ENCODE assay signal across 32 cellular contexts in the genomic region with DNA sequence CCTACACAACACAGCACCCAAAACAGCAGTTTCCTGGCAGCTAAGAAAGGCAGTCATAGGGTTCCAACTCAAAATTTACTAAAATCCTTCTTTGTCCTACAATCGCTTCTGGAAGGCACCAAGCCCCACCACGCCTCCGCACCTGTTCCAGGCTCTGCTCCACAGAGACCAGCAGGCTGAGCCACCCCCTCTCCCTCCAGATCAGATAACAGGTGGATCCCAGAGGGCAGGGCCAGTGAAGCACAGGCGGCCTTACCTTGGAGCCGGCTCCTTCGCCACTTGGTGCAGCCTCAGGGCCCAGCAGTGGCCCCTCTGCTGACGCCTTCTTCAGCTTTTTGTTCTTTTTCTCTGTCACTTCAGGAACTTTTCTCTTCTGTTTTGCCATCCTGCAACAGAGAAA. TPM values are rescaled to one million over a fixed set of nuclear protein-coding genes. Genes with fewer than 3 reads are reported as not detected.
"Had no signal": no experiment of that assay in that cellular context is flagged by ENCODE, and none has a peak within 500 bp of the region (broad histone marks: within the 10 kb centered on the region; RNA-seq: fewer than 3 reads in every experiment).

No MANE protein-coding gene starts in this region.

- H2AFZ ChIP-seq: hepatocyte had no signal

- ATAC-seq: activated CD4-positive, CD25-positive, alpha-beta regulatory T cell treated with anti-CD3 and anti-CD28 coated beads, Interleukin-2, amount 50 U/mL, for 24 hours; activated naive CD4-positive, alpha-beta T cell treated with anti-CD3 and anti-CD28 coated beads, Interleukin-2, amount 50 U/mL, for 72 hours; body of pancreas; gastrocnemius medialis; left cardiac atrium; naive thymus-derived CD8-positive, alpha-beta T cell; right lobe of liver; stimulated activated naive B cell treated with anti-CD40 and anti-IgM and Interleukin-4, amounts not matched to agents 10 μg/mL and 1 μg/mL and 100 μg/mL, for 72 hours; T-helper 17 cell had no signal

- H3K9me3 ChIP-seq: body of pancreas, gastrocnemius medialis, neutrophil, right lobe of liver, stomach, thyroid gland, upper lobe of left lung had no signal

- H3K4me2 ChIP-seq: hepatocyte had no signal

- H3K27ac Mint-ChIP-seq: activated CD4-positive, alpha-beta memory T cell treated with anti-CD3 and anti-CD28 coated beads for 36 hours; activated naive CD4-positive, alpha-beta T cell treated with anti-CD3 and anti-CD28 coated beads, Interleukin-2, amount 50 U/mL, for 72 hours; activated T-cell treated with anti-CD3 and anti-CD28 coated beads, Interleukin-2, amount 50 U/mL, for 24 hours; memory B cell; progenitor cell of endocrine pancreas; stimulated activated naive B cell treated with anti-CD40 and anti-IgM and Interleukin-4, amounts not matched to agents 10 μg/mL and 1 μg/mL and 100 μg/mL, for 72 hours; T-helper 17 cell had no signal

- DNase-seq: activated CD4-positive, alpha-beta memory T cell treated with anti-CD3 and anti-CD28 coated beads for 36 hours; activated CD4-positive, alpha-beta T cell treated with anti-CD3 and anti-CD28 coated beads for 48 hours; activated CD8-positive, alpha-beta memory T cell treated with anti-CD3 and anti-CD28 coated beads, Interleukin-2, amount 50 U/mL, for 48 hours; activated T-cell treated with anti-CD3 and anti-CD28 coated beads, Interleukin-2, amount 50 U/mL, for 24 hours; anterior cingulate cortex; body of pancreas; cerebellar nuclear complex; effector memory CD4-positive, alpha-beta T cell; erythroblast; gastrocnemius medialis; glutamatergic neuron; islet precursor cell; left cardiac atrium; midbrain; stimulated activated naive B cell treated with anti-CD40 and anti-IgM and Interleukin-4, amounts not matched to agents 10 μg/mL and 1 μg/mL and 100 μg/mL, for 72 hours; stomach; T-helper 17 cell; T1000; thyroid gland; upper lobe of left lung; WERI-Rb-1 had no signal

- H3K27me3 Mint-ChIP-seq: activated CD4-positive, alpha-beta memory T cell treated with anti-CD3 and anti-CD28 coated beads for 36 hours; activated T-cell treated with anti-CD3 and anti-CD28 coated beads, Interleukin-2, amount 50 U/mL, for 24 hours; memory B cell; naive thymus-derived CD8-positive, alpha-beta T cell; progenitor cell of endocrine pancreas; stimulated activated naive B cell treated with anti-CD40 and anti-IgM and Interleukin-4, amounts not matched to agents 10 μg/mL and 1 μg/mL and 100 μg/mL, for 72 hours; T-helper 17 cell had no signal

- H3K4me3 ChIP-seq: body of pancreas, coronary artery, dorsolateral prefrontal cortex, gastrocnemius medialis, hepatocyte, right lobe of liver, skin epidermis, stomach, thyroid gland, upper lobe of left lung had no signal

- H3K36me3 ChIP-seq: gastrocnemius medialis, neutrophil, right lobe of liver, thyroid gland had no signal

- H3K4me1 Mint-ChIP-seq: memory B cell, T-helper 17 cell had no signal

- H3K27me3 ChIP-seq: body of pancreas, dorsolateral prefrontal cortex, gastrocnemius medialis, hepatocyte, neutrophil, right lobe of liver, stomach, thyroid gland, upper lobe of left lung had no signal

- H3K9me3 Mint-ChIP-seq: activated naive CD4-positive, alpha-beta T cell treated with anti-CD3 and anti-CD28 coated beads, Interleukin-2, amount 50 U/mL, for 72 hours had no signal

- H3K27ac ChIP-seq: body of pancreas, coronary artery, dorsolateral prefrontal cortex, gastrocnemius medialis, hepatocyte, neutrophil, right lobe of liver, skin epidermis, stomach, thyroid gland, upper lobe of left lung, WERI-Rb-1 had no signal

- H3K4me3 Mint-ChIP-seq: activated CD4-positive, alpha-beta memory T cell treated with anti-CD3 and anti-CD28 coated beads for 36 hours; activated T-cell treated with anti-CD3 and anti-CD28 coated beads, Interleukin-2, amount 50 U/mL, for 24 hours; memory B cell; naive thymus-derived CD8-positive, alpha-beta T cell; stimulated activated naive B cell treated with anti-CD40 and anti-IgM and Interleukin-4, amounts not matched to agents 10 μg/mL and 1 μg/mL and 100 μg/mL, for 72 hours; T-helper 17 cell had no signal

RNA-seq across cellular contexts. Expression of gene GPER1, which starts 39.1 kb away (rescaled TPM):
- total RNA-seq: activated naive CD4-positive, alpha-beta T cell treated with anti-CD3 and anti-CD28 coated beads, Interleukin-2, amount 50 U/mL, for 72 hours had no signal
